Comparison of ENCODE assay signal across 7 cellular contexts in genomic region chr3:114057011-114057347, GRCh38. TPM values are rescaled to one million over a fixed set of nuclear protein-coding genes. Genes with fewer than 3 reads are reported as not detected.
A peak's percentile ranks its signal among the peaks of the same experiment; 100 is the strongest.
DNase-seq lines count a peak whose midpoint lies in the region; ATAC-seq and TF ChIP-seq lines count a peak whose summit lies in the region.

No MANE protein-coding gene starts in this region.

- TF ChIP-seq CTCF in lower lobe of right lung (IDR thresholded peaks at IDR 0.05) = no peak
- no peak for TF ChIP-seq CTCF in vagina (IDR thresholded peaks at IDR 0.05)

- no peaks in the 10 kb centered on the region for H3K9me3 ChIP-seq in adipocyte (ENCODE audit: control insufficient read depth, low read length)
- no peaks in the 10 kb centered on the region for H3K9me3 ChIP-seq in lower lobe of right lung
- H3K9me3 ChIP-seq in vagina = no peaks in the 10 kb centered on the region

- intact Hi-C loops in lower lobe of right lung (cut with DNase I) (no loop called here), vagina (cut with DNase I) (no loop called here)

- H3K27ac ChIP-seq in lower lobe of right lung = peak overlapping the region; percentile 86
- H3K27ac ChIP-seq in vagina = peak overlapping the region; percentile 78

- ATAC-seq in GM19438 (IDR thresholded peaks at IDR 0.05; ENCODE audit: low read depth, unreplicated experiment) (peak; percentile 13), HG03139 (IDR thresholded peaks at IDR 0.05; ENCODE audit: unreplicated experiment) (peak; percentile 4), lower lobe of right lung (peak; percentile 12 to 27)

- DNase-seq in adipocyte (ENCODE audit: low read depth) (no peak), lower lobe of right lung (no peak), vagina (ENCODE audit: extremely low spot score in 2 of 2) (no peak), NCI-H526 treated with DMSO at 0.1 percent for 48 hours (lab: John Stamatoyannopoulos, UW) (no peak), ACHN (no peak)

- H3K4me3 ChIP-seq in adipocyte (ENCODE audit: low read length) (peak overlapping the region; percentile 90), lower lobe of right lung (peak overlapping the region; percentile 87), vagina (peak overlapping the region; percentile 62 to 65)

- peaks cover 13% of the 10 kb centered on the region for H3K4me1 ChIP-seq in adipocyte (ENCODE audit: control insufficient read depth, insufficient read depth, low read length)
- H3K4me1 ChIP-seq in lower lobe of right lung = peaks cover 22% of the 10 kb centered on the region
- H3K4me1 ChIP-seq in vagina = peaks cover 35% of the 10 kb centered on the region

- TF ChIP-seq POLR2A in vagina (IDR thresholded peaks at IDR 0.05) = no peak

- H3K27me3 ChIP-seq in adipocyte (replicated peaks; ENCODE audit: control insufficient read depth, insufficient read depth, low read length) (no peaks in the 10 kb centered on the region), lower lobe of right lung (ENCODE audit: low read depth) (no peaks in the 10 kb centered on the region), vagina (no peaks in the 10 kb centered on the region)

- in situ Hi-C loops in ACHN (cut with HindIII; ENCODE audit: low pct_ligation_motif_present, low pct_unique_long_range_greater_than_20kb, low sequenced_read_pairs) = no loop called here

- H3K36me3 ChIP-seq in adipocyte (ENCODE audit: control insufficient read depth, insufficient read depth, low read length, severe bottlenecking) = peaks cover 5% of the 10 kb centered on the region
- H3K36me3 ChIP-seq in lower lobe of right lung = peaks cover 8% of the 10 kb centered on the region
- H3K36me3 ChIP-seq in vagina = no peaks in the 10 kb centered on the region

- H3K9ac ChIP-seq in adipocyte (ENCODE audit: low read length) = peak overlapping the region; percentile 84

RNA-seq across cellular contexts. Expression of gene QTRT2, which starts 0.4 kb away (rescaled TPM):
- 22.2 TPM for total RNA-seq in lower lobe of right lung
- 7.6 TPM for total RNA-seq in vagina

RNA-seq across cellular contexts. Expression of gene CCDC191, which starts 0.7 kb away (rescaled TPM):
- total RNA-seq in lower lobe of right lung = 6.4 TPM
- 8.6 TPM for total RNA-seq in vagina
